Comparison of ENCODE assay signal across 18 cellular contexts in the genomic region with DNA sequence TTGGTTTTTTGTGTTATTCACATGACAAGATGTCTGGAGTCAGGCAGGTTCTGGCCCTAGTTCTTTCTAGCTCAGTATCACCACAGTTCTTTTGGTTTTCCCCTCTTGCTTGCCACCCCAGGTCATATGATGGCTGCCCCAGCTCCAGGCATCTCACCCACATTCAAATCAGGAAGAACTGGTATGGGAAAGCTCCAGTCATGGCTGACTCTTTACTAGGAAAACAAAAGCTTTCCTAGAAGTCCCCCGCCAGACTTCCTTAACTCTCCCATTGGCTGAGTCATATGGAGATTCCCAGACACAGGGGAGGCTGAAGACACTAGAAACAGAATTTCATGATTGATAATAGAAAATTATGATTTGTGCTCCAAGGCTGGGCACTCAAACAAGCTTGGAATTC.
A peak's percentile ranks its signal among the peaks of the same experiment; 100 is the strongest.
DNase-seq lines count a peak whose midpoint lies in the region; ATAC-seq lines count a peak whose summit lies in the region.
"Had no signal": no experiment of that assay in that cellular context is flagged by ENCODE, and none has a peak within 500 bp of the region (broad histone marks: within the 10 kb centered on the region; RNA-seq: fewer than 3 reads in every experiment).

No MANE protein-coding gene starts in this region.

- H3K4me1 Mint-ChIP-seq in stimulated activated memory B cell treated with anti-CD40 and anti-IgM and Interleukin-4, amounts not matched to agents 10 μg/mL and 1 μg/mL and 100 μg/mL, for 72 hours = peaks cover 25% of the 10 kb centered on the region

- DNase-seq in HK-2 (ENCODE audit: unreplicated experiment) (peak; percentile 16), amniotic epithelial cell (ENCODE audit: low read depth) (peak; percentile 28), kidney glomerular epithelial cell (lab: John Stamatoyannopoulos, UW) (peak; percentile 34)
- DNase-seq: activated CD4-positive, alpha-beta T cell treated with anti-CD3 and anti-CD28 coated beads, Interleukin-2, amount 50 U/mL, for 4 hours; activated naive CD8-positive, alpha-beta T cell treated with anti-CD3 and anti-CD28 coated beads, Interleukin-2, amount 10 ng/mL, durations not matched to agents 7 days and 5 days; activated T-cell treated with anti-CD3 and anti-CD28 coated beads, Interleukin-2, amount 50 U/mL, for 24 hours; C1 segment of cervical spinal cord; central memory CD4-positive, alpha-beta T cell; DMS53; KG1; NCI-H1105; nucleus accumbens; SHP77 treated with DMSO at 0.1 percent for 48 hours; stimulated activated CD4-positive, alpha-beta T cell treated with anti-CD3 and anti-CD28 coated beads, Interleukin-2, amount 100 ng/mL, for 48 hours had no signal

- H3K36me3 Mint-ChIP-seq in stimulated activated memory B cell treated with anti-CD40 and anti-IgM and Interleukin-4, amounts not matched to agents 10 μg/mL and 1 μg/mL and 100 μg/mL, for 72 hours = no peaks in the 10 kb centered on the region

- H3K4me3 Mint-ChIP-seq in stimulated activated memory B cell treated with anti-CD40 and anti-IgM and Interleukin-4, amounts not matched to agents 10 μg/mL and 1 μg/mL and 100 μg/mL, for 72 hours = no peak overlapping the region
- H3K4me3 Mint-ChIP-seq: activated naive CD8-positive, alpha-beta T cell treated with anti-CD3 and anti-CD28 coated beads, Interleukin-2, amount 10 ng/mL, durations not matched to agents 7 days and 5 days; activated T-cell treated with anti-CD3 and anti-CD28 coated beads, Interleukin-2, amount 50 U/mL, for 24 hours had no signal

- peak overlapping the region; percentile 60 for H3K27ac Mint-ChIP-seq in stimulated activated memory B cell treated with anti-CD40 and anti-IgM and Interleukin-4, amounts not matched to agents 10 μg/mL and 1 μg/mL and 100 μg/mL, for 72 hours
- H3K27ac Mint-ChIP-seq: activated T-cell treated with anti-CD3 and anti-CD28 coated beads, Interleukin-2, amount 50 U/mL, for 24 hours had no signal

- H3K27me3 Mint-ChIP-seq in stimulated activated memory B cell treated with anti-CD40 and anti-IgM and Interleukin-4, amounts not matched to agents 10 μg/mL and 1 μg/mL and 100 μg/mL, for 72 hours = no peaks in the 10 kb centered on the region
- H3K27me3 Mint-ChIP-seq: activated T-cell treated with anti-CD3 and anti-CD28 coated beads, Interleukin-2, amount 50 U/mL, for 24 hours had no signal

- no peak for ATAC-seq in stimulated activated memory B cell treated with anti-CD40 and anti-IgM and Interleukin-4, amounts not matched to agents 10 μg/mL and 1 μg/mL and 100 μg/mL, for 72 hours
- ATAC-seq in HG03280 (IDR thresholded peaks at IDR 0.05; ENCODE audit: unreplicated experiment) (no peak), GM21723 (IDR thresholded peaks at IDR 0.05; ENCODE audit: unreplicated experiment) (no peak), HG02938 (IDR thresholded peaks at IDR 0.05; ENCODE audit: unreplicated experiment) (no peak)

- H3K9me3 Mint-ChIP-seq in stimulated activated memory B cell treated with anti-CD40 and anti-IgM and Interleukin-4, amounts not matched to agents 10 μg/mL and 1 μg/mL and 100 μg/mL, for 72 hours = no peaks in the 10 kb centered on the region
- H3K9me3 Mint-ChIP-seq: activated T-cell treated with anti-CD3 and anti-CD28 coated beads, Interleukin-2, amount 50 U/mL, for 24 hours had no signal
